Comparison of ENCODE assay signal across 9 cellular contexts in the genomic region with DNA sequence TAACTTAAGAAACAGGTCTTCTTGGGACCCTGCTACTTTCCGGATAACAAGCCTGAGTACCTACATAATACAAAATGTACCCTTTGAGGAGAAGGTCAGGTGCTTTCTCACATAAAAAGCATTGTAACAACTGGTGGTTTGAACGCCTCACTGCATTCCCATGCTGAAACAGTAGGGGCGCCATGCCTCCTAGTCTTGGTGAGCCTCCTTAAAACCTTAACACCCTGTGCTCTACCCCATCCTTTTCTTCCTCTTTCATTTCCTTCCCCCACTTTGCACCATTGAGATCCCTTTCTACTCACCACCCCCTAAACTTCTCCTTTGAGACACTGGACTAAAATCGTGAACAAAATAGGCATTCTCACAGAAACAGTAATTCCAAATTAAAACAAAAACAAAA.
DNase-seq lines count a peak whose midpoint lies in the region; ATAC-seq and TF ChIP-seq lines count a peak whose summit lies in the region.
"Had no signal": no experiment of that assay in that cellular context is flagged by ENCODE, and none has a peak within 500 bp of the region (broad histone marks: within the 10 kb centered on the region; RNA-seq: fewer than 3 reads in every experiment).

No MANE protein-coding gene starts in this region.

- POLR2A ChIA-PET in IMR-90 (lab: Charles Lee; ENCODE audit: unreplicated experiment), result no interaction called here
- POLR2A ChIA-PET in CD8-positive, alpha-beta memory T cell (lab: Charles Lee), result no interaction called here

- H2BK5ac ChIP-seq in IMR-90 (ENCODE audit: low read depth, low read length, poor library complexity, severe bottlenecking), result no peak overlapping the region

- TF ChIP-seq POLR2A in IMR-90 (IDR thresholded peaks at IDR 0.05; ENCODE audit: low read depth, low read length), result no peak

- H4K5ac ChIP-seq in IMR-90 (ENCODE audit: low read depth, low read length), result no peak overlapping the region

- peaks cover 12% of the 10 kb centered on the region for H3K27me3 Mint-ChIP-seq in nephron (ENCODE audit: low read depth)
- no peaks in the 10 kb centered on the region for H3K27me3 Mint-ChIP-seq in CD8-positive, alpha-beta memory T cell

- H3K18ac ChIP-seq in IMR-90 (ENCODE audit: low read depth, low read length), result no peak overlapping the region

- H4K91ac ChIP-seq in IMR-90 (ENCODE audit: insufficient read depth, low read depth, low read length), result no peak overlapping the region

- no peak for TF ChIP-seq RAD21 in IMR-90 (IDR thresholded peaks at IDR 0.05; ENCODE audit: low read length)

- no peaks in the 10 kb centered on the region for H3K36me3 ChIP-seq in IMR-90 (ENCODE audit: control insufficient read depth, insufficient read depth, low read length)
- no peaks in the 10 kb centered on the region for H3K36me3 ChIP-seq in CD8-positive, alpha-beta memory T cell (ENCODE audit: insufficient read depth, low read length)

- no peak overlapping the region for H3K27ac ChIP-seq in IMR-90 (ENCODE audit: insufficient read depth, low read length)
- no peak overlapping the region for H3K27ac ChIP-seq in CD8-positive, alpha-beta memory T cell (ENCODE audit: low read depth, low read length)

- no peaks in the 10 kb centered on the region for H3K27me3 ChIP-seq in IMR-90 (ENCODE audit: control insufficient read depth, insufficient read depth, low read length)
- no peaks in the 10 kb centered on the region for H3K27me3 ChIP-seq in CD8-positive, alpha-beta memory T cell (ENCODE audit: insufficient read depth, low read length, poor library complexity, severe bottlenecking)
- H3K27me3 ChIP-seq: dorsolateral prefrontal cortex had no signal

- no peaks in the 10 kb centered on the region for H3K36me3 Mint-ChIP-seq in nephron (ENCODE audit: low read depth)
- H3K36me3 Mint-ChIP-seq in CD8-positive, alpha-beta memory T cell, result no peaks in the 10 kb centered on the region

- H2AK5ac ChIP-seq in IMR-90 (ENCODE audit: low read depth, low read length), result 0 out of 2 replicates have a peak overlapping the region, but pooled peaks have one; percentile 20

- H3K4me3 ChIP-seq in IMR-90 (ENCODE audit: insufficient read depth, low read depth, low read length), result no peak overlapping the region
- no peak overlapping the region for H3K4me3 ChIP-seq in astrocyte of the cerebellum (ENCODE audit: low read depth, low read length)
- H3K4me3 ChIP-seq in CD8-positive, alpha-beta memory T cell (ENCODE audit: low read length), result no peak overlapping the region
- H3K4me3 ChIP-seq: dorsolateral prefrontal cortex had no signal

- H3K9me1 ChIP-seq in IMR-90 (ENCODE audit: insufficient read depth, low read length), result peaks cover 22% of the 10 kb centered on the region

- H2AK9ac ChIP-seq in IMR-90 (replicated peaks; ENCODE audit: low read depth, low read length, poor library complexity), result no peak overlapping the region

- TF ChIP-seq CTCF in IMR-90 (conservative IDR thresholded peaks at IDR 0.05; ENCODE audit: low read depth, low read length) (no peak), astrocyte of the cerebellum (IDR thresholded peaks at IDR 0.05; ENCODE audit: low read depth, low read length, missing control alignments) (peak; percentile 50), nephron (IDR thresholded peaks at IDR 0.05; ENCODE audit: unreplicated experiment in 3 of 3) (peak; percentile 37 to 54 (median 50))

- H3K27ac Mint-ChIP-seq in nephron, result no peak overlapping the region
- H3K27ac Mint-ChIP-seq in CD8-positive, alpha-beta memory T cell, result no peak overlapping the region

- no peak overlapping the region for H3K23ac ChIP-seq in IMR-90 (ENCODE audit: low read depth, low read length)

- no peak overlapping the region for H3K9ac ChIP-seq in IMR-90 (ENCODE audit: low read depth, low read length)

- no peaks in the 10 kb centered on the region for H3K9me3 ChIP-seq in IMR-90 (ENCODE audit: control insufficient read depth, insufficient read depth, low read length)
- no peaks in the 10 kb centered on the region for H3K9me3 ChIP-seq in CD8-positive, alpha-beta memory T cell (ENCODE audit: low read length)

- H2BK120ac ChIP-seq in IMR-90 (ENCODE audit: low read depth, low read length), result 0 out of 2 replicates have a peak overlapping the region, but pooled peaks have one; percentile 43

- dilution Hi-C loops in IMR-90 (cut with HindIII; ENCODE audit: low sequenced_read_pairs, unreplicated experiment), result no loop called here

- CTCF ChIA-PET in IMR-90 (lab: Yijun Ruan, JAX), result no interaction called here
- CTCF ChIA-PET in CD8-positive, alpha-beta memory T cell (lab: Charles Lee), result no interaction called here

- H3K4me1 ChIP-seq in IMR-90 (ENCODE audit: control insufficient read depth, insufficient read depth, low read length), result peaks cover 13% of the 10 kb centered on the region
- no peaks in the 10 kb centered on the region for H3K4me1 ChIP-seq in CD8-positive, alpha-beta memory T cell (ENCODE audit: insufficient read depth, low read length)

- H2BK15ac ChIP-seq in IMR-90 (ENCODE audit: low read depth, low read length), result no peak overlapping the region

- no peaks in the 10 kb centered on the region for H4K20me1 ChIP-seq in IMR-90 (ENCODE audit: insufficient read depth, low read length)

- DNase-seq in IMR-90, result no peak
- no peak for DNase-seq in astrocyte of the cerebellum (ENCODE audit: low read depth)
- no peak for DNase-seq in CD8-positive, alpha-beta memory T cell
- DNase-seq in NK-92 (lab: John Stamatoyannopoulos, UW; ENCODE audit: unreplicated experiment), result no peak
- DNase-seq: dorsolateral prefrontal cortex had no signal

- H3K79me1 ChIP-seq in IMR-90 (ENCODE audit: low read depth in 1 of 2, low read length in 2 of 2), result peaks cover 14 to 42% of the 10 kb centered on the region in 2 experiments; a peak in 3 of 4 replicates

- ATAC-seq in GM18867 (IDR thresholded peaks at IDR 0.05; ENCODE audit: unreplicated experiment) (peak; percentile 91), IMR-90 (ENCODE audit: low read depth) (no peak), GM18873 (IDR thresholded peaks at IDR 0.05; ENCODE audit: low FRiP score, unreplicated experiment) (no peak)
- ATAC-seq: activated CD4-positive, CD25-positive, alpha-beta regulatory T cell treated with anti-CD3 and anti-CD28 coated beads, Interleukin-2, amount 50 U/mL, for 24 hours had no signal

- H3K14ac ChIP-seq in IMR-90 (replicated peaks; ENCODE audit: low read depth, low read length), result no peak overlapping the region

- WGBS in IMR-90 (ENCODE audit: extremely low coverage in 2 of 2, insufficient read length in 1 of 2), 2 experiments, result no CpG with 5 or more reads among the region's 4 CpGs

- in situ Hi-C loops in IMR-90 (cut with MboI; ENCODE audit: low sequenced_read_pairs), result no loop called here
- in situ Hi-C loops in astrocyte of the cerebellum (cut with HindIII; ENCODE audit: low sequenced_read_pairs), result no loop called here

- H4K8ac ChIP-seq in IMR-90 (ENCODE audit: low read depth in 2 of 2, low read length in 2 of 2), result no peak overlapping the region

- H3K56ac ChIP-seq in IMR-90 (ENCODE audit: extremely low read depth, insufficient read depth, low read length), result no peak overlapping the region

- no peak overlapping the region for H3K4me3 Mint-ChIP-seq in nephron
- H3K4me3 Mint-ChIP-seq in CD8-positive, alpha-beta memory T cell, result no peak overlapping the region

- intact Hi-C loops in IMR-90 (cut with micrococcal nuclease), result no loop called here

- no TSS peak for BruUV-seq in IMR-90 (replicated peaks; lab: Mats Ljungman, UMichigan)

- no peak overlapping the region for H2AFZ ChIP-seq in IMR-90 (replicated peaks; ENCODE audit: low read length, poor library complexity)

- peaks cover 11% of the 10 kb centered on the region for H3K4me1 Mint-ChIP-seq in nephron
- no peaks in the 10 kb centered on the region for H3K4me1 Mint-ChIP-seq in CD8-positive, alpha-beta memory T cell

- no peaks in the 10 kb centered on the region for H3K9me3 Mint-ChIP-seq in nephron
- peaks cover 0 to 5% (median 0%) of the 10 kb centered on the region in 5 donors for H3K9me3 Mint-ChIP-seq in CD8-positive, alpha-beta memory T cell

- no peak overlapping the region; the same call in 1 of the 2 replicates for H2BK20ac ChIP-seq in IMR-90 (ENCODE audit: low read depth, low read length)

- no peak overlapping the region for H3K4ac ChIP-seq in IMR-90 (ENCODE audit: low read depth, low read length)

- no peak overlapping the region for H3K4me2 ChIP-seq in IMR-90 (ENCODE audit: low read depth, low read length)

TF ChIP-seq in IMR-90, 13 proteins besides CTCF, POLR2A, EP300 and RAD21:
- TF ChIP-seq CEBPB (IDR thresholded peaks at IDR 0.05; ENCODE audit: low read depth, low read length) (no peak), RCOR1 (IDR thresholded peaks at IDR 0.05; ENCODE audit: insufficient replicate concordance, low read length) (no peak), CHD1 (IDR thresholded peaks at IDR 0.05; ENCODE audit: low read depth, low read length) (no peak)
